ENCODE assay signal across 8 cellular contexts in the genomic region with DNA sequence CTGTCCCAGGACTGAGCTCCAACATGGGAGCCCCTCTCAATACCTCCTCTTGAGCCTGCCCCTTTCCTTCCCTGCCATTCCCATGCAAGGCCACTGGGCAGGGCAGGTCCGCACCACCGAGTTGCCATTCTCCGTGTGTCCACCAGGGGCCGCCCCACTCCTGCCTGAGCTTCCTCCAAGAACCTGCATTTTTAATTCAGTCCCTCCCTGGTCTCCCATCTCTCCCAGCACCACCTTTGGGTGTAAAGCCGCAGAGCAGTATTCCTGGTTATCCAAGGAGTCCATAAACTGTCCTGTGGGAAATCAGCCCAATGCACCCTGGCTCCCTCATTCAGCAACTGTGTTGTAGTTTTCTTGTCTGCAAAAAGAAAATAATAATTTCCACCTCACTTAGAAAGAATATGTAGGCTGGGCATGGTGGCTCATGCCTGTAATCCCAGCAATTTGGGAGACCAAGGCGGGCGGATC. TPM values are rescaled to one million over a fixed set of nuclear protein-coding genes. Genes with fewer than 3 reads are reported as not detected.
DNase-seq lines count a peak whose midpoint lies in the region; ATAC-seq and TF ChIP-seq lines count a peak whose summit lies in the region.

No MANE protein-coding gene starts in this region.

- H3K9me3 Mint-ChIP-seq in CD8-positive, alpha-beta memory T cell = no peaks in the 10 kb centered on the region
- H3K9me3 Mint-ChIP-seq in HFFc6 = no peaks in the 10 kb centered on the region

- H3K4me3 ChIP-seq in CD8-positive, alpha-beta memory T cell (ENCODE audit: low read length) = no peak overlapping the region
- H3K4me3 ChIP-seq in WERI-Rb-1 (ENCODE audit: low read depth, low read length) = no peak overlapping the region
- H3K4me3 ChIP-seq in brain microvascular endothelial cell (ENCODE audit: low read depth, low read length) = no peak overlapping the region

- POLR2A ChIA-PET in CD8-positive, alpha-beta memory T cell (lab: Charles Lee) = interaction anchor here (0.8 kb wide), 1 partner anchor 69 kb away, joined by 4 read pairs; no protein-coding TSS in a partner anchor

- no peak overlapping the region for H3K27ac ChIP-seq in CD8-positive, alpha-beta memory T cell (ENCODE audit: low read depth, low read length)
- H3K27ac ChIP-seq in WERI-Rb-1 = peak overlapping the region; percentile 6
- no peak overlapping the region for H3K27ac ChIP-seq in brain microvascular endothelial cell

- TF ChIP-seq CTCF in HFFc6 (IDR thresholded peaks at IDR 0.05) (peak; percentile 99), WERI-Rb-1 (IDR thresholded peaks at IDR 0.05; ENCODE audit: low read depth, low read length) (peak; percentile 99), brain microvascular endothelial cell (IDR thresholded peaks at IDR 0.05; ENCODE audit: low read depth, low read length, missing control alignments) (peak; percentile 99)

- DNase-seq in CD8-positive, alpha-beta memory T cell = peak; percentile 67 to 81 (median 70)
- DNase-seq in HFFc6 (peak; percentile 80), NCI-H2227 treated with DMSO at 0.1 percent for 48 hours (lab: John Stamatoyannopoulos, UW) (peak; percentile 87), WERI-Rb-1 (peak; percentile 97), brain microvascular endothelial cell (peak; percentile 87), iPS-NIHi7 (ENCODE audit: extremely low spot score) (peak; percentile 98)
- DNase-seq in stimulated activated CD4-positive, alpha-beta T cell treated with anti-CD3 and anti-CD28 coated beads, Interleukin-12 subunit alpha, Interleukin-12 subunit beta, amount 100 ng/mL, for 48 hours (ENCODE audit: low read depth in 2 of 3, low spot score in 1 of 3) = peak; percentile 74 to 85 (median 75)

- H3K4me3 Mint-ChIP-seq in CD8-positive, alpha-beta memory T cell = peak overlapping the region in 4 of 7 donors; percentile 10 to 68 (median 34)
- H3K4me3 Mint-ChIP-seq in HFFc6 = no peak overlapping the region

- H3K27me3 ChIP-seq in CD8-positive, alpha-beta memory T cell (ENCODE audit: insufficient read depth, low read length, poor library complexity, severe bottlenecking) = no peaks in the 10 kb centered on the region
- no peaks in the 10 kb centered on the region for H3K27me3 ChIP-seq in WERI-Rb-1 (ENCODE audit: insufficient read depth, low read depth, severe bottlenecking)
- no peaks in the 10 kb centered on the region for H3K27me3 ChIP-seq in brain microvascular endothelial cell (replicated peaks)

- peaks cover 15% of the 10 kb centered on the region for H3K4me1 ChIP-seq in CD8-positive, alpha-beta memory T cell (ENCODE audit: insufficient read depth, low read length)

- H3K4me1 Mint-ChIP-seq in CD8-positive, alpha-beta memory T cell = peaks cover 31 to 43% (median 41%) of the 10 kb centered on the region in 3 donors
- peaks cover 31% of the 10 kb centered on the region for H3K4me1 Mint-ChIP-seq in HFFc6 (ENCODE audit: low read depth)

- H3K36me3 Mint-ChIP-seq in CD8-positive, alpha-beta memory T cell = no peaks in the 10 kb centered on the region
- no peaks in the 10 kb centered on the region for H3K36me3 Mint-ChIP-seq in HFFc6 (ENCODE audit: low read depth)

- CTCF ChIA-PET in CD8-positive, alpha-beta memory T cell (lab: Charles Lee) = interaction anchor here (0.6 to 3.4 kb wide), 24 partner anchors 10 to 177 kb away, joined by 3 to 22 read pairs (median 4); a partner anchor contains a TSS

- H3K27ac Mint-ChIP-seq in CD8-positive, alpha-beta memory T cell = peak overlapping the region in 4 of 8 donors; percentile 16 to 65 (median 50)
- no peak overlapping the region for H3K27ac Mint-ChIP-seq in HFFc6

- no peaks in the 10 kb centered on the region for H3K9me3 ChIP-seq in CD8-positive, alpha-beta memory T cell (ENCODE audit: low read length)
- no peaks in the 10 kb centered on the region for H3K9me3 ChIP-seq in WERI-Rb-1 (ENCODE audit: severe bottlenecking)

- in situ Hi-C loops in brain microvascular endothelial cell (cut with HindIII; ENCODE audit: low pct_ligation_motif_present, low sequenced_read_pairs) = no loop called here

- ATAC-seq in GM18907 (IDR thresholded peaks at IDR 0.05; ENCODE audit: unreplicated experiment) = no peak

- peaks cover 4 to 11% of the 10 kb centered on the region in 2 donors for H3K27me3 Mint-ChIP-seq in CD8-positive, alpha-beta memory T cell
- peaks cover 7% of the 10 kb centered on the region for H3K27me3 Mint-ChIP-seq in HFFc6 (ENCODE audit: insufficient read depth)

- H3K36me3 ChIP-seq in CD8-positive, alpha-beta memory T cell (ENCODE audit: insufficient read depth, low read length) = no peaks in the 10 kb centered on the region
- no peaks in the 10 kb centered on the region for H3K36me3 ChIP-seq in WERI-Rb-1
- no peaks in the 10 kb centered on the region for H3K36me3 ChIP-seq in brain microvascular endothelial cell (replicated peaks)

RNA-seq across cellular contexts. Expression of a gene that starts 15.9 kb away (rescaled TPM):
- total RNA-seq in CD8-positive, alpha-beta memory T cell = not detected
- not detected for polyA plus RNA-seq in CD8-positive, alpha-beta memory T cell
- total RNA-seq in HFFc6 (2021; fragmentation: NEBNext Ultra II Directional; extraction: Animal tissue kit (Norgen Biotek cat#: 25700)) = not detected

RNA-seq across cellular contexts. Expression of a gene that starts 52.2 kb away (rescaled TPM):
- total RNA-seq in CD8-positive, alpha-beta memory T cell = not detected
- polyA plus RNA-seq in CD8-positive, alpha-beta memory T cell = not detected
- under 1 TPM in 3 of 6 experiments, not detected in 3; 0.05 to 0.07 (median 0.05) TPM for total RNA-seq in HFFc6 (2021; fragmentation: NEBNext Ultra II Directional; extraction: Animal tissue kit (Norgen Biotek cat#: 25700))
